11 cellular contexts compared by ENCODE assay signal in the genomic region with DNA sequence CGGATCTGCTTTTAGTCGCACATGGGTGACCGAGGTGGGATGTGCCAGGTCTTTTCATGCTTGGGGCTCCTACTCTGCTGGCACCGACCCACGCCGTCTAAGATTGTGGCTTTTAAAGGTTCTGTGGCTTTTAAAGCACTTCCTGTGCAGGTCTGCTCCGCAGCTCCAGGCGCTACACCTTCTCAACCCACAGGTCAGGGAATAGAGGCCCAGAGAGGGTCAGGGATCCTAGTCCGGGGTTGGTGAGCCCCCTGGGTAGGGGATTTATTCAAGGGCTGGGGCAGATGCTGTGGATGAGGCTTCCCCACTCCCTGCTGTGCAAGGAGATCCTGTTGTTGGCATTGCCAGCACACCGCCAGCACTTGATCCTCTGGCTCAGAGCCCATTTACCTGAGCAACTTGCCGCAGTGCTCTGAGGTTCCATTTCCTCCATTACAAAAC.
A peak's percentile ranks its signal among the peaks of the same experiment; 100 is the strongest.
DNase-seq lines count a peak whose midpoint lies in the region.
"Had no signal": no experiment of that assay in that cellular context is flagged by ENCODE, and none has a peak within 500 bp of the region (broad histone marks: within the 10 kb centered on the region; RNA-seq: fewer than 3 reads in every experiment).

No MANE protein-coding gene starts in this region.

- peak overlapping the region; percentile 16 for H3K4me3 ChIP-seq in effector memory CD4-positive, alpha-beta T cell (ENCODE audit: insufficient read depth, low read depth, low read length, poor library complexity, severe bottlenecking)
- H3K4me3 ChIP-seq: GM12878, upper lobe of left lung had no signal

- peak overlapping the region; percentile 47 for H3K27ac ChIP-seq in effector memory CD4-positive, alpha-beta T cell (ENCODE audit: insufficient read depth, low read length, poor library complexity, severe bottlenecking)

- H3K36me3 ChIP-seq in effector memory CD4-positive, alpha-beta T cell (ENCODE audit: control insufficient read depth, insufficient read depth, low read length), result no peaks in the 10 kb centered on the region
- H3K36me3 ChIP-seq: upper lobe of left lung had no signal

- DNase-seq in DMS53 (lab: John Stamatoyannopoulos, UW), result peak; percentile 41
- DNase-seq in DMS53 treated with DMSO at 0.1 percent for 48 hours (lab: John Stamatoyannopoulos, UW; ENCODE audit: unreplicated experiment), result no peak
- DNase-seq in T-helper 9 cell, result peak; percentile 19
- DNase-seq in effector memory CD4-positive, alpha-beta T cell, result peak in 2 of 3 donors; percentile 8 to 30
- peak; percentile 37 for DNase-seq in stimulated activated CD8-positive, alpha-beta memory T cell treated with anti-CD3 and anti-CD28 coated beads, Interleukin-4, amount 100 ng/mL, for 48 hours
- DNase-seq in middle frontal gyrus (ENCODE audit: extremely low spot score, low spot score), result no peak
- DNase-seq in cerebellar cortex (ENCODE audit: low spot score), result no peak
- DNase-seq in cerebellar nuclear complex (lab: John Stamatoyannopoulos, UW), result no peak
- DNase-seq: T1000 had no signal

- no peaks in the 10 kb centered on the region for H3K9me3 ChIP-seq in effector memory CD4-positive, alpha-beta T cell (ENCODE audit: control insufficient read depth, low read length)
- H3K9me3 ChIP-seq: upper lobe of left lung had no signal

- no peaks in the 10 kb centered on the region for H3K27me3 ChIP-seq in effector memory CD4-positive, alpha-beta T cell (replicated peaks; ENCODE audit: control insufficient read depth, insufficient read depth, low read length, poor library complexity, severe bottlenecking)
- H3K27me3 ChIP-seq: upper lobe of left lung had no signal

- peaks cover 28% of the 10 kb centered on the region for H3K4me1 ChIP-seq in effector memory CD4-positive, alpha-beta T cell (ENCODE audit: control insufficient read depth, insufficient read depth, low read length, poor library complexity, severe bottlenecking)

Comparison
In these comparisons a context has a peak if more than half of its experiments do, and no peak if none do; other contexts are left out.
1. DNase-seq: peak in DMS53 (single experiment), T-helper 9 cell (single experiment), effector memory CD4-positive, alpha-beta T cell (2 of 3) and stimulated activated CD8-positive, alpha-beta memory T cell treated with anti-CD3 and anti-CD28 coated beads, Interleukin-4, amount 100 ng/mL, for 48 hours (single experiment); none in DMS53 treated with DMSO at 0.1 percent for 48 hours (single experiment), middle frontal gyrus (single experiment), cerebellar cortex (single experiment) and cerebellar nuclear complex (0 of 2).